1 cellular context compared by ENCODE assay signal in genomic region chr1:15420853-15421465, GRCh38.
TF ChIP-seq lines count a peak whose summit lies in the region.

No MANE protein-coding gene starts in this region.

TF ChIP-seq in HepG2, 621 proteins besides CTCF, POLR2A, EP300 and RAD21 (continued from another document and continues in another):
- TF ChIP-seq HNF4G (IDR thresholded peaks at IDR 0.05; ENCODE audit: borderline replicate concordance, low read depth, low read length) (peak; percentile 32; the same call in 1 of the 2 replicates), HNF4G (CRISPR knock-in tag; IDR thresholded peaks at IDR 0.05; ENCODE audit: borderline replicate concordance, low read depth) (peak; percentile 56; the same call in 1 of the 2 replicates), BCL6 (CRISPR knock-in tag; IDR thresholded peaks at IDR 0.05) (peak; percentile 58; the same call in 1 of the 2 replicates), ZNF572 (CRISPR knock-in tag; IDR thresholded peaks at IDR 0.05) (no peak), ZNF263 (CRISPR knock-in tag; IDR thresholded peaks at IDR 0.05) (no peak), ZBTB33 (CRISPR knock-in tag; IDR thresholded peaks at IDR 0.05) (0 out of 2 replicates have a peak, but pooled peaks have one; percentile 10), NPAS2 (CRISPR knock-in tag; IDR thresholded peaks at IDR 0.05; ENCODE audit: borderline replicate concordance) (no peak), AHR (CRISPR knock-in tag; IDR thresholded peaks at IDR 0.05) (no peak), HDAC2 (CRISPR knock-in tag; IDR thresholded peaks at IDR 0.05) (peak; percentile 46; the same call in 1 of the 2 replicates), PATZ1 (CRISPR knock-in tag; IDR thresholded peaks at IDR 0.05) (0 out of 2 replicates have a peak, but pooled peaks have one; percentile 29), RARA (CRISPR knock-in tag; IDR thresholded peaks at IDR 0.05) (peak; percentile 86), TBP (CRISPR knock-in tag; IDR thresholded peaks at IDR 0.05) (no peak), CBX5 (CRISPR knock-in tag; IDR thresholded peaks at IDR 0.05; ENCODE audit: borderline replicate concordance) (0 out of 2 replicates have a peak, but pooled peaks have one; percentile 37), HOXA3 (CRISPR knock-in tag; IDR thresholded peaks at IDR 0.05) (peak; percentile 42; the same call in 1 of the 2 replicates), HNRNPL (IDR thresholded peaks at IDR 0.05; ENCODE audit: low read depth, low read length) (no peak), GFI1 (CRISPR knock-in tag; IDR thresholded peaks at IDR 0.05; ENCODE audit: borderline replicate concordance) (no peak), TBX2 (CRISPR knock-in tag; IDR thresholded peaks at IDR 0.05; ENCODE audit: borderline replicate concordance) (peak; percentile 36; the same call in 1 of the 2 replicates), NR2F1 (CRISPR knock-in tag; IDR thresholded peaks at IDR 0.05) (peak; percentile 70 to 76), ZNF768 (CRISPR knock-in tag; IDR thresholded peaks at IDR 0.05) (peak; percentile 30; the same call in 1 of the 2 replicates), KDM4B (CRISPR knock-in tag; IDR thresholded peaks at IDR 0.05) (no peak), JDP2 (CRISPR knock-in tag; IDR thresholded peaks at IDR 0.05; ENCODE audit: borderline replicate concordance) (no peak), ZNF441 (CRISPR knock-in tag; IDR thresholded peaks at IDR 0.05; ENCODE audit: borderline replicate concordance) (peak; percentile 79), ZFP36L2 (CRISPR knock-in tag; IDR thresholded peaks at IDR 0.05) (no peak), HMGXB4 (CRISPR knock-in tag; IDR thresholded peaks at IDR 0.05; ENCODE audit: borderline replicate concordance in 1 of 2, low read depth in 1 of 2) (peak in 1 of 2 experiments; percentile 40; a peak in 1 of 4 replicates), RBAK (CRISPR knock-in tag; IDR thresholded peaks at IDR 0.05) (no peak), GATAD1 (CRISPR knock-in tag; IDR thresholded peaks at IDR 0.05) (peak; percentile 47; the same call in 1 of the 2 replicates), ATF2 (CRISPR knock-in tag; IDR thresholded peaks at IDR 0.05) (peak; percentile 55; the same call in 1 of the 2 replicates), AHDC1 (CRISPR knock-in tag; IDR thresholded peaks at IDR 0.05; ENCODE audit: borderline replicate concordance) (peak; percentile 42; the same call in 1 of the 2 replicates), SKI (IDR thresholded peaks at IDR 0.05; ENCODE audit: partially characterized antibody) (peak; percentile 52), ZSCAN9 (CRISPR knock-in tag; IDR thresholded peaks at IDR 0.05; ENCODE audit: borderline replicate concordance) (no peak), CEBPB (IDR thresholded peaks at IDR 0.05; ENCODE audit: borderline replicate concordance, low read depth, low read length) (peak; percentile 33; the same call in 1 of the 2 replicates), NR2C2 (CRISPR knock-in tag; IDR thresholded peaks at IDR 0.05; ENCODE audit: borderline replicate concordance) (peak; percentile 51; the same call in 1 of the 2 replicates), NFIB (CRISPR knock-in tag; IDR thresholded peaks at IDR 0.05; ENCODE audit: borderline replicate concordance) (no peak), HNF4A (CRISPR knock-in tag; IDR thresholded peaks at IDR 0.05) (peak; percentile 82), SAP130 (CRISPR knock-in tag; IDR thresholded peaks at IDR 0.05; ENCODE audit: low read depth) (peak; percentile 54), HMG20A (CRISPR knock-in tag; IDR thresholded peaks at IDR 0.05; ENCODE audit: borderline replicate concordance) (peak; percentile 50; the same call in 1 of the 2 replicates), RXRB (CRISPR knock-in tag; IDR thresholded peaks at IDR 0.05; ENCODE audit: borderline replicate concordance) (peak; percentile 67; the same call in 1 of the 2 replicates), HDAC1 (CRISPR knock-in tag; IDR thresholded peaks at IDR 0.05) (peak; percentile 54), ZNF609 (CRISPR knock-in tag; IDR thresholded peaks at IDR 0.05; ENCODE audit: borderline replicate concordance) (peak; percentile 51; the same call in 1 of the 2 replicates), ZBTB43 (CRISPR knock-in tag; conservative IDR thresholded peaks at IDR 0.05) (0 out of 2 replicates have a peak, but pooled peaks have one; percentile 6), NR2F6 (IDR thresholded peaks at IDR 0.05) (peak; percentile 75), NR2F6 (CRISPR knock-in tag; IDR thresholded peaks at IDR 0.05) (peak; percentile 83; the same call in 1 of the 2 replicates), SOX6 (IDR thresholded peaks at IDR 0.05) (no peak), SOX6 (CRISPR knock-in tag; IDR thresholded peaks at IDR 0.05) (peak; percentile 45; the same call in 1 of the 2 replicates), FOXO1 (CRISPR knock-in tag; IDR thresholded peaks at IDR 0.05) (peak; percentile 19; the same call in 1 of the 2 replicates), SOX5 (CRISPR knock-in tag; IDR thresholded peaks at IDR 0.05; ENCODE audit: borderline replicate concordance) (peak; percentile 35; the same call in 1 of the 2 replicates)
